2 cellular contexts compared by ENCODE assay signal in the genomic region with DNA sequence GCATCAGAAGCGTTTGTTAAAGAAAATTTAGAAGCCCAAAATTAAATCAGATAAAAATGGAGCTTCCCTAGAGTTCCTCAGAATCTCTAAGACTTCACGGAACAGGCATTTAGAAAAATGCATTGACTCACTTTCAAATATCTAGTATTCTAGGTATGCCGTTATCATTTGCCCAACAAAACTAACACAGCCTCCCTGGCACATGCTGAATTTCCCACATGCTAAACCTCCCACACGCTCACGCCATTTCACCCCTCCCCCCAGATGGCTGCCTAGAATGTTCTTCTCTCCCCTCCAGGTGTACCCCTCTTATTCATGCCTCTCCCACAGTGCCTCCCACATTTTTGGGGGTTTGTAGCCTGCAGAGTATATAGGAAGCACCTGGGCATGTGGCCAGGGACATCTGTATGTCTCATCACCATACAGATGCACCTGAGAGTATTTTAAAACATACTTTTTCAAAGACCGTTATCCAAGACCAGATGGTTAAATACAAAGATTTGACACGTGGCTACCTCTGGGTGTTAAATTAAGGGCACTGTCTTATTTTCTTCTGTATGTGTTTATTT.
TF ChIP-seq lines count a peak whose summit lies in the region.

No MANE protein-coding gene starts in this region.

TF ChIP-seq in liver, 16 proteins besides CTCF, POLR2A, EP300 and RAD21:
- TF ChIP-seq, protein P1, sequence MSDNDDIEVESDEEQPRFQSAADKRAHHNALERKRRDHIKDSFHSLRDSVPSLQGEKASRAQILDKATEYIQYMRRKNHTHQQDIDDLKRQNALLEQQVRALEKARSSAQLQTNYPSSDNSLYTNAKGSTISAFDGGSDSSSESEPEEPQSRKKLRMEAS (IDR thresholded peaks at IDR 0.05): peak; percentile 54
- TF ChIP-seq EGR1 (IDR thresholded peaks at IDR 0.05; ENCODE audit: low read depth in 2 of 2): no peak

TF ChIP-seq in HepG2, 621 proteins besides CTCF, POLR2A, EP300 and RAD21:
- TF ChIP-seq, protein P2, sequence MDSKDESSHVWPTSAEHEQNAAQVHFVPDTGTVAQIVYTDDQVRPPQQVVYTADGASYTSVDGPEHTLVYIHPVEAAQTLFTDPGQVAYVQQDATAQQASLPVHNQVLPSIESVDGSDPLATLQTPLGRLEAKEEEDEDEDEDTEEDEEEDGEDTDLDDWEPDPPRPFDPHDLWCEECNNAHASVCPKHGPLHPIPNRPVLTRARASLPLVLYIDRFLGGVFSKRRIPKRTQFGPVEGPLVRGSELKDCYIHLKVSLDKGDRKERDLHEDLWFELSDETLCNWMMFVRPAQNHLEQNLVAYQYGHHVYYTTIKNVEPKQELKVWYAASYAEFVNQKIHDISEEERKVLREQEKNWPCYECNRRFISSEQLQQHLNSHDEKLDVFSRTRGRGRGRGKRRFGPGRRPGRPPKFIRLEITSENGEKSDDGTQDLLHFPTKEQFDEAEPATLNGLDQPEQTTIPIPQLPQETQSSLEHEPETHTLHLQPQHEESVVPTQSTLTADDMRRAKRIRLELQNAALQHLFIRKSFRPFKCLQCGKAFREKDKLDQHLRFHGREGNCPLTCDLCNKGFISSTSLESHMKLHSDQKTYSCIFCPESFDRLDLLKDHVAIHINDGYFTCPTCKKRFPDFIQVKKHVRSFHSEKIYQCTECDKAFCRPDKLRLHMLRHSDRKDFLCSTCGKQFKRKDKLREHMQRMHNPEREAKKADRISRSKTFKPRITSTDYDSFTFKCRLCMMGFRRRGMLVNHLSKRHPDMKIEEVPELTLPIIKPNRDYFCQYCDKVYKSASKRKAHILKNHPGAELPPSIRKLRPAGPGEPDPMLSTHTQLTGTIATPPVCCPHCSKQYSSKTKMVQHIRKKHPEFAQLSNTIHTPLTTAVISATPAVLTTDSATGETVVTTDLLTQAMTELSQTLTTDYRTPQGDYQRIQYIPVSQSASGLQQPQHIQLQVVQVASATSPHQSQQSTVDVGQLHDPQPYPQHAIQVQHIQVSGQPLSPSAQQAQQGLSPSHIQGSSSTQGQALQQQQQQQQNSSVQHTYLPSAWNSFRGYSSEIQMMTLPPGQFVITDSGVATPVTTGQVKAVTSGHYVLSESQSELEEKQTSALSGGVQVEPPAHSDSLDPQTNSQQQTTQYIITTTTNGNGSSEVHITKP (CRISPR knock-in tag; IDR thresholded peaks at IDR 0.05; ENCODE audit: low read depth): no peak
- TF ChIP-seq ZNF605 (CRISPR knock-in tag; IDR thresholded peaks at IDR 0.05) (no peak), ZNF230 (CRISPR knock-in tag; IDR thresholded peaks at IDR 0.05) (no peak), HDAC6 (IDR thresholded peaks at IDR 0.05; ENCODE audit: low read depth, low read length) (no peak), ZNF75D (CRISPR knock-in tag; IDR thresholded peaks at IDR 0.05; ENCODE audit: borderline replicate concordance) (no peak), ZNF788 (CRISPR knock-in tag; IDR thresholded peaks at IDR 0.05; ENCODE audit: borderline replicate concordance) (no peak), GLI4 (CRISPR knock-in tag; IDR thresholded peaks at IDR 0.05; ENCODE audit: borderline replicate concordance) (no peak), ZNF768 (CRISPR knock-in tag; IDR thresholded peaks at IDR 0.05) (no peak), MATR3 (CRISPR knock-in tag; IDR thresholded peaks at IDR 0.05) (no peak), ZFP36 (IDR thresholded peaks at IDR 0.05; ENCODE audit: borderline replicate concordance, low read depth, low read length, partially characterized antibody) (no peak), ZNF333 (CRISPR knock-in tag; IDR thresholded peaks at IDR 0.05; ENCODE audit: borderline replicate concordance) (no peak), RELA (CRISPR knock-in tag; IDR thresholded peaks at IDR 0.05) (no peak), SP4 (CRISPR knock-in tag; IDR thresholded peaks at IDR 0.05) (no peak), GATA4 (IDR thresholded peaks at IDR 0.05; ENCODE audit: borderline replicate concordance, low read depth) (no peak), ZNF256 (CRISPR knock-in tag; conservative IDR thresholded peaks at IDR 0.05) (no peak)
- TF ChIP-seq, protein P3, sequence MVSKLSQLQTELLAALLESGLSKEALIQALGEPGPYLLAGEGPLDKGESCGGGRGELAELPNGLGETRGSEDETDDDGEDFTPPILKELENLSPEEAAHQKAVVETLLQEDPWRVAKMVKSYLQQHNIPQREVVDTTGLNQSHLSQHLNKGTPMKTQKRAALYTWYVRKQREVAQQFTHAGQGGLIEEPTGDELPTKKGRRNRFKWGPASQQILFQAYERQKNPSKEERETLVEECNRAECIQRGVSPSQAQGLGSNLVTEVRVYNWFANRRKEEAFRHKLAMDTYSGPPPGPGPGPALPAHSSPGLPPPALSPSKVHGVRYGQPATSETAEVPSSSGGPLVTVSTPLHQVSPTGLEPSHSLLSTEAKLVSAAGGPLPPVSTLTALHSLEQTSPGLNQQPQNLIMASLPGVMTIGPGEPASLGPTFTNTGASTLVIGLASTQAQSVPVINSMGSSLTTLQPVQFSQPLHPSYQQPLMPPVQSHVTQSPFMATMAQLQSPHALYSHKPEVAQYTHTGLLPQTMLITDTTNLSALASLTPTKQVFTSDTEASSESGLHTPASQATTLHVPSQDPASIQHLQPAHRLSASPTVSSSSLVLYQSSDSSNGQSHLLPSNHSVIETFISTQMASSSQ (IDR thresholded peaks at IDR 0.05; ENCODE audit: low read depth): no peak
- TF ChIP-seq, protein P3 (CRISPR knock-in tag; IDR thresholded peaks at IDR 0.05; ENCODE audit: borderline replicate concordance): no peak
- TF ChIP-seq, protein P4, sequence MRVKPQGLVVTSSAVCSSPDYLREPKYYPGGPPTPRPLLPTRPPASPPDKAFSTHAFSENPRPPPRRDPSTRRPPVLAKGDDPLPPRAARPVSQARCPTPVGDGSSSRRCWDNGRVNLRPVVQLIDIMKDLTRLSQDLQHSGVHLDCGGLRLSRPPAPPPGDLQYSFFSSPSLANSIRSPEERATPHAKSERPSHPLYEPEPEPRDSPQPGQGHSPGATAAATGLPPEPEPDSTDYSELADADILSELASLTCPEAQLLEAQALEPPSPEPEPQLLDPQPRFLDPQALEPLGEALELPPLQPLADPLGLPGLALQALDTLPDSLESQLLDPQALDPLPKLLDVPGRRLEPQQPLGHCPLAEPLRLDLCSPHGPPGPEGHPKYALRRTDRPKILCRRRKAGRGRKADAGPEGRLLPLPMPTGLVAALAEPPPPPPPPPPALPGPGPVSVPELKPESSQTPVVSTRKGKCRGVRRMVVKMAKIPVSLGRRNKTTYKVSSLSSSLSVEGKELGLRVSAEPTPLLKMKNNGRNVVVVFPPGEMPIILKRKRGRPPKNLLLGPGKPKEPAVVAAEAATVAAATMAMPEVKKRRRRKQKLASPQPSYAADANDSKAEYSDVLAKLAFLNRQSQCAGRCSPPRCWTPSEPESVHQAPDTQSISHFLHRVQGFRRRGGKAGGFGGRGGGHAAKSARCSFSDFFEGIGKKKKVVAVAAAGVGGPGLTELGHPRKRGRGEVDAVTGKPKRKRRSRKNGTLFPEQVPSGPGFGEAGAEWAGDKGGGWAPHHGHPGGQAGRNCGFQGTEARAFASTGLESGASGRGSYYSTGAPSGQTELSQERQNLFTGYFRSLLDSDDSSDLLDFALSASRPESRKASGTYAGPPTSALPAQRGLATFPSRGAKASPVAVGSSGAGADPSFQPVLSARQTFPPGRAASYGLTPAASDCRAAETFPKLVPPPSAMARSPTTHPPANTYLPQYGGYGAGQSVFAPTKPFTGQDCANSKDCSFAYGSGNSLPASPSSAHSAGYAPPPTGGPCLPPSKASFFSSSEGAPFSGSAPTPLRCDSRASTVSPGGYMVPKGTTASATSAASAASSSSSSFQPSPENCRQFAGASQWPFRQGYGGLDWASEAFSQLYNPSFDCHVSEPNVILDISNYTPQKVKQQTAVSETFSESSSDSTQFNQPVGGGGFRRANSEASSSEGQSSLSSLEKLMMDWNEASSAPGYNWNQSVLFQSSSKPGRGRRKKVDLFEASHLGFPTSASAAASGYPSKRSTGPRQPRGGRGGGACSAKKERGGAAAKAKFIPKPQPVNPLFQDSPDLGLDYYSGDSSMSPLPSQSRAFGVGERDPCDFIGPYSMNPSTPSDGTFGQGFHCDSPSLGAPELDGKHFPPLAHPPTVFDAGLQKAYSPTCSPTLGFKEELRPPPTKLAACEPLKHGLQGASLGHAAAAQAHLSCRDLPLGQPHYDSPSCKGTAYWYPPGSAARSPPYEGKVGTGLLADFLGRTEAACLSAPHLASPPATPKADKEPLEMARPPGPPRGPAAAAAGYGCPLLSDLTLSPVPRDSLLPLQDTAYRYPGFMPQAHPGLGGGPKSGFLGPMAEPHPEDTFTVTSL (CRISPR knock-in tag; IDR thresholded peaks at IDR 0.05; ENCODE audit: borderline replicate concordance): no peak
- TF ChIP-seq, protein P5, sequence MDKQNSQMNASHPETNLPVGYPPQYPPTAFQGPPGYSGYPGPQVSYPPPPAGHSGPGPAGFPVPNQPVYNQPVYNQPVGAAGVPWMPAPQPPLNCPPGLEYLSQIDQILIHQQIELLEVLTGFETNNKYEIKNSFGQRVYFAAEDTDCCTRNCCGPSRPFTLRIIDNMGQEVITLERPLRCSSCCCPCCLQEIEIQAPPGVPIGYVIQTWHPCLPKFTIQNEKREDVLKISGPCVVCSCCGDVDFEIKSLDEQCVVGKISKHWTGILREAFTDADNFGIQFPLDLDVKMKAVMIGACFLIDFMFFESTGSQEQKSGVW (CRISPR knock-in tag; IDR thresholded peaks at IDR 0.05; ENCODE audit: borderline replicate concordance): no peak
- TF ChIP-seq, protein P6, sequence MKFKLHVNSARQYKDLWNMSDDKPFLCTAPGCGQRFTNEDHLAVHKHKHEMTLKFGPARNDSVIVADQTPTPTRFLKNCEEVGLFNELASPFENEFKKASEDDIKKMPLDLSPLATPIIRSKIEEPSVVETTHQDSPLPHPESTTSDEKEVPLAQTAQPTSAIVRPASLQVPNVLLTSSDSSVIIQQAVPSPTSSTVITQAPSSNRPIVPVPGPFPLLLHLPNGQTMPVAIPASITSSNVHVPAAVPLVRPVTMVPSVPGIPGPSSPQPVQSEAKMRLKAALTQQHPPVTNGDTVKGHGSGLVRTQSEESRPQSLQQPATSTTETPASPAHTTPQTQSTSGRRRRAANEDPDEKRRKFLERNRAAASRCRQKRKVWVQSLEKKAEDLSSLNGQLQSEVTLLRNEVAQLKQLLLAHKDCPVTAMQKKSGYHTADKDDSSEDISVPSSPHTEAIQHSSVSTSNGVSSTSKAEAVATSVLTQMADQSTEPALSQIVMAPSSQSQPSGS (CRISPR knock-in tag; IDR thresholded peaks at IDR 0.05): no peak
